Comparison of ENCODE assay signal across 12 cellular contexts in the genomic region with DNA sequence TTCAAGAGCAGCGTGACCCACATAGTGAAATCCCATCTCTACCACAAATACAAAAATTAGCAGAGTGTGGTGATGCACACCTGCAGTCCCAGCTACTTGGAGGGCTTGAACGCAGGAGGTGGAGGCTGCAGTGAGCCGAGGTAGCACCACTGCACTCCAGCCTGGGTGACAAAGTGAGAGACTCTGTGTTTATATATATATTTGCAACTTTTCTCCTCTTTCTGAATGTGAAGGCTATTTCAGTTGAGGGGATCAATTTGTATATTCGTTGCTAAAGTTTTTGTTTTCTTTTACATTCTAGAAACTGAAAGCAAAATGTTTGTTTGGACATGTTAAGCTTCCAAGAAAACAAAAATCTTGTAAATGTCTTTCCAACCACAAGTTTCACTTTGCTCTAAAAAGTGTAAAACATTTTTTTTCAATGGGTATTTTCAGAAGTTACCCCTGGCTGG. TPM values are rescaled to one million over a fixed set of nuclear protein-coding genes. Genes with fewer than 3 reads are reported as not detected.
DNase-seq lines count a peak whose midpoint lies in the region; ATAC-seq and TF ChIP-seq lines count a peak whose summit lies in the region.
"Had no signal": no experiment of that assay in that cellular context is flagged by ENCODE, and none has a peak within 500 bp of the region (broad histone marks: within the 10 kb centered on the region; RNA-seq: fewer than 3 reads in every experiment).

No MANE protein-coding gene starts in this region.

- no peak overlapping the region for H3K9ac ChIP-seq in trophoblast cell (ENCODE audit: low read length)

- H3K27ac ChIP-seq in trophoblast cell (ENCODE audit: low read depth, low read length), result no peak overlapping the region

- H3K36me3 ChIP-seq in trophoblast cell (ENCODE audit: control insufficient read depth in 1 of 2, insufficient read depth in 2 of 2, low read length in 2 of 2), result no peaks in the 10 kb centered on the region

- no peak for TF ChIP-seq CTCF in fibroblast of villous mesenchyme (IDR thresholded peaks at IDR 0.05; ENCODE audit: insufficient read depth, low read depth, low read length)

- H3K9me3 ChIP-seq in trophoblast cell (ENCODE audit: insufficient read depth, low read depth, low read length), result peaks cover 3% of the 10 kb centered on the region

- no peaks in the 10 kb centered on the region for H3K79me2 ChIP-seq in trophoblast cell (ENCODE audit: control insufficient read depth, insufficient read depth, low read length, poor library complexity)

- no peak overlapping the region for H2BK120ac ChIP-seq in trophoblast cell (ENCODE audit: insufficient read depth, low read length, poor library complexity)

- H4K91ac ChIP-seq in trophoblast cell (ENCODE audit: low read depth, low read length), result no peak overlapping the region

- H3K79me1 ChIP-seq in trophoblast cell (ENCODE audit: low read length), result no peaks in the 10 kb centered on the region

- no peak overlapping the region for H3K4ac ChIP-seq in trophoblast cell (ENCODE audit: low read depth, low read length)

- H2AK5ac ChIP-seq in trophoblast cell (ENCODE audit: low read length), result no peak overlapping the region

- no peak overlapping the region for H4K8ac ChIP-seq in trophoblast cell (ENCODE audit: low read depth, low read length)

- DNase-seq in fibroblast of villous mesenchyme (ENCODE audit: low read depth), result peak; percentile 37
- DNase-seq in UCSD-AML1 (lab: John Stamatoyannopoulos, UW; ENCODE audit: unreplicated experiment), result no peak
- no peak for DNase-seq in NCI-H1694 treated with DMSO at 0.1 percent for 48 hours (lab: John Stamatoyannopoulos, UW)
- DNase-seq in trophoblast cell, result no peak
- no peak for DNase-seq in HuH-7 (ENCODE audit: low spot score)
- DNase-seq: activated naive CD8-positive, alpha-beta T cell treated with anti-CD3 and anti-CD28 coated beads, Interleukin-2, amount 50 U/mL, for 24 hours; NCI-H2107; nucleus accumbens had no signal

- no peak overlapping the region for H2BK12ac ChIP-seq in trophoblast cell (ENCODE audit: low read length)

- peak; percentile 71 for ATAC-seq in GM19025 (IDR thresholded peaks at IDR 0.05; ENCODE audit: low read depth, unreplicated experiment)
- peak; percentile 69 for ATAC-seq in GM21619 (IDR thresholded peaks at IDR 0.05; ENCODE audit: unreplicated experiment)
- ATAC-seq in HG03159 (IDR thresholded peaks at IDR 0.05; ENCODE audit: unreplicated experiment), result peak; percentile 55
- ATAC-seq: activated naive CD8-positive, alpha-beta T cell treated with anti-CD3 and anti-CD28 coated beads, Interleukin-2, amount 50 U/mL, for 24 hours had no signal

- H2AFZ ChIP-seq in trophoblast cell (ENCODE audit: insufficient read depth, low read length, poor library complexity), result no peak overlapping the region

- no peak overlapping the region for H3K14ac ChIP-seq in trophoblast cell (ENCODE audit: low read length)

- no peaks in the 10 kb centered on the region for H3K4me1 ChIP-seq in trophoblast cell (ENCODE audit: control insufficient read depth in 1 of 2, insufficient read depth in 2 of 2, low read length in 2 of 2)

- H3K27me3 ChIP-seq in trophoblast cell (ENCODE audit: insufficient read depth, low read length), result no peaks in the 10 kb centered on the region

- WGBS in trophoblast cell (ENCODE audit: extremely low coverage, insufficient coverage, insufficient read length), result no CpG with 5 or more reads among the region's 4 CpGs

- H3K4me3 ChIP-seq in fibroblast of villous mesenchyme (ENCODE audit: low read depth, low read length) (peak overlapping the region; percentile 21), trophoblast cell (ENCODE audit: low read depth, low read length) (no peak overlapping the region)
- H3K4me3 ChIP-seq: smooth muscle cell had no signal

- no peak overlapping the region for H4K12ac ChIP-seq in trophoblast cell (ENCODE audit: low read depth, low read length)

- no peak overlapping the region for H3K18ac ChIP-seq in trophoblast cell (ENCODE audit: low read length)

- H3K23ac ChIP-seq in trophoblast cell (ENCODE audit: low read length), result no peak overlapping the region

- H2BK5ac ChIP-seq in trophoblast cell (ENCODE audit: low read depth, low read length, poor library complexity), result no peak overlapping the region

- no peak overlapping the region for H3K4me2 ChIP-seq in trophoblast cell (ENCODE audit: low read length)
- H3K4me2 ChIP-seq: smooth muscle cell had no signal

RNA-seq across cellular contexts. Expression of a gene that starts 29.8 kb away (rescaled TPM):
- total RNA-seq in fibroblast of villous mesenchyme, result 5.5 and 11.2 TPM in 2 replicates
- polyA plus RNA-seq in trophoblast cell (2013), result 31.9 and 33.2 TPM in 2 replicates
